In genomic region chr17:38703742-38704644, GRCh38 we compare ENCODE assay signal across 2 cellular contexts.
TF ChIP-seq lines count a peak whose summit lies in the region.

No MANE protein-coding gene starts in this region.

TF ChIP-seq in SK-N-SH, 30 proteins besides CTCF, POLR2A, EP300 and RAD21:
- TF ChIP-seq RCOR1 (IDR thresholded peaks at IDR 0.05; ENCODE audit: low read length) (no peak), FOXJ3 (CRISPR knock-in tag; IDR thresholded peaks at IDR 0.05) (no peak), SIN3A (IDR thresholded peaks at IDR 0.05; ENCODE audit: borderline replicate concordance, low read depth, low read length) (no peak), REST (IDR thresholded peaks at IDR 0.05; ENCODE audit: low read depth, low read length) (no peak), POLR2AphosphoS5 (IDR thresholded peaks at IDR 0.05; ENCODE audit: low read depth, low read length) (no peak), MEF2A (IDR thresholded peaks at IDR 0.05; ENCODE audit: borderline replicate concordance, low read depth) (no peak)

TF ChIP-seq in SK-N-SH treated with all-trans-retinoic acid at 6 μM for 48 hours, 23 proteins besides CTCF, POLR2A, EP300 and RAD21:
- TF ChIP-seq TCF4 (CRISPR knock-in tag; IDR thresholded peaks at IDR 0.05; ENCODE audit: borderline replicate concordance), result no peak
- TF ChIP-seq CSDC2 (CRISPR knock-in tag; IDR thresholded peaks at IDR 0.05), result no peak
- no peak for TF ChIP-seq ISL1 (CRISPR knock-in tag; IDR thresholded peaks at IDR 0.05)
- no peak for TF ChIP-seq RARB (CRISPR knock-in tag; IDR thresholded peaks at IDR 0.05)
- TF ChIP-seq TSHZ2 (CRISPR knock-in tag; IDR thresholded peaks at IDR 0.05), result no peak
- no peak for TF ChIP-seq SNAI2 (CRISPR knock-in tag; IDR thresholded peaks at IDR 0.05)
- no peak for TF ChIP-seq ZNF565 (CRISPR knock-in tag; conservative IDR thresholded peaks at IDR 0.05; ENCODE audit: low read depth)
- no peak for TF ChIP-seq TOX (CRISPR knock-in tag; IDR thresholded peaks at IDR 0.05; ENCODE audit: borderline replicate concordance)
- no peak for TF ChIP-seq ESRRG (CRISPR knock-in tag; IDR thresholded peaks at IDR 0.05)
- no peak for TF ChIP-seq CREB5 (CRISPR knock-in tag; IDR thresholded peaks at IDR 0.05; ENCODE audit: low read depth)
- no peak for TF ChIP-seq PATZ1 (CRISPR knock-in tag; IDR thresholded peaks at IDR 0.05; ENCODE audit: borderline replicate concordance)
- TF ChIP-seq PPARA (CRISPR knock-in tag; IDR thresholded peaks at IDR 0.05; ENCODE audit: borderline replicate concordance), result no peak
- TF ChIP-seq ZC3H10 (CRISPR knock-in tag; IDR thresholded peaks at IDR 0.05), result no peak
- no peak for TF ChIP-seq OSR1 (CRISPR knock-in tag; IDR thresholded peaks at IDR 0.05)
- no peak for TF ChIP-seq ZNF70 (CRISPR knock-in tag; IDR thresholded peaks at IDR 0.05)
